15 cellular contexts compared by ENCODE assay signal in genomic region chr1:3674100-3675094, GRCh38. TPM values are rescaled to one million over a fixed set of nuclear protein-coding genes. Genes with fewer than 3 reads are reported as not detected.
DNase-seq lines count a peak whose midpoint lies in the region; ATAC-seq, FAIRE-seq and TF ChIP-seq lines count a peak whose summit lies in the region.
"Had no signal": no experiment of that assay in that cellular context is flagged by ENCODE, and none has a peak within 500 bp of the region (broad histone marks: within the 10 kb centered on the region; RNA-seq: fewer than 3 reads in every experiment).

No MANE protein-coding gene starts in this region.

- H3K27me3 ChIP-seq in SJCRH30, result no peaks in the 10 kb centered on the region
- peaks cover 11% of the 10 kb centered on the region for H3K27me3 ChIP-seq in keratinocyte (ENCODE audit: control insufficient read depth, extremely low read depth, insufficient read depth, low read length)
- no peaks in the 10 kb centered on the region for H3K27me3 ChIP-seq in upper lobe of right lung
- H3K27me3 ChIP-seq: Peyer's patch had no signal

- H3K27me3 Mint-ChIP-seq in osteocyte (ENCODE audit: unreplicated experiment), result peaks cover 2% of the 10 kb centered on the region

- intact Hi-C loops in Right ventricle myocardium superior (cut with DNase I) (no loop called here), cardiac septum (cut with DNase I) (no loop called here), upper lobe of right lung (cut with DNase I) (no loop called here)

- no peaks in the 10 kb centered on the region for H3K36me3 Mint-ChIP-seq in osteocyte (ENCODE audit: unreplicated experiment)
- H3K36me3 Mint-ChIP-seq: mesothelial cell of epicardium had no signal

- H3K27ac ChIP-seq in SJCRH30 (peak overlapping the region; percentile 92), keratinocyte (ENCODE audit: control insufficient read depth, insufficient read depth, low read length) (no peak overlapping the region), upper lobe of right lung (no peak overlapping the region)
- H3K27ac ChIP-seq: adrenal gland, Peyer's patch, thoracic aorta had no signal

- DNase-seq in Right ventricle myocardium superior (peak; percentile 19), cardiac septum (ENCODE audit: low spot score) (no peak), SJCRH30 (peak; percentile 88 to 89), keratinocyte (ENCODE audit: low read depth, low spot score) (no peak), upper lobe of right lung (no peak), osteocyte (ENCODE audit: extremely low spot score, unreplicated experiment) (no peak)
- no peak for DNase-seq in activated CD4-positive, CD25-positive, alpha-beta regulatory T cell (lab: John Stamatoyannopoulos, UW)
- DNase-seq in effector CD8-positive, alpha-beta T cell (lab: John Stamatoyannopoulos, UW), result no peak
- DNase-seq: adrenal gland; effector CD4-positive, alpha-beta T cell; NCI-H2081; Peyer's patch had no signal

- H3K79me2 ChIP-seq in keratinocyte (ENCODE audit: control insufficient read depth, insufficient read depth, low read length), result no peaks in the 10 kb centered on the region

- peak overlapping the region; percentile 10 for H3K4me2 ChIP-seq in keratinocyte (ENCODE audit: control insufficient read depth, extremely low read depth, insufficient read depth, low read depth, low read length)

- peaks cover 25% of the 10 kb centered on the region for H3K4me1 ChIP-seq in SJCRH30
- H3K4me1 ChIP-seq in keratinocyte (ENCODE audit: control insufficient read depth, extremely low read depth, insufficient read depth, low read length), result peaks cover 3% of the 10 kb centered on the region
- H3K4me1 ChIP-seq in upper lobe of right lung, result peaks cover 5% of the 10 kb centered on the region
- H3K4me1 ChIP-seq: adrenal gland had no signal

- TF ChIP-seq CTCF in keratinocyte (optimal IDR thresholded peaks at IDR 0.05 in 1 of 3, IDR thresholded peaks at IDR 0.05 in 1 of 3, conservative IDR thresholded peaks at IDR 0.05 in 1 of 3; ENCODE audit: extremely low read depth in 1 of 3, insufficient read depth in 2 of 3, low read length in 3 of 3) (no peak), upper lobe of right lung (IDR thresholded peaks at IDR 0.05) (no peak), osteocyte (IDR thresholded peaks at IDR 0.05) (no peak)

- peak overlapping the region; percentile 9 for H2AFZ ChIP-seq in keratinocyte (ENCODE audit: control insufficient read depth, low read length)

- H3K9me3 ChIP-seq in SJCRH30 (replicated peaks) (no peaks in the 10 kb centered on the region), keratinocyte (ENCODE audit: control insufficient read depth, low read depth, low read length) (no peaks in the 10 kb centered on the region), upper lobe of right lung (no peaks in the 10 kb centered on the region)
- H3K9me3 ChIP-seq: adrenal gland, Peyer's patch, thoracic aorta had no signal

- no peaks in the 10 kb centered on the region for H4K20me1 ChIP-seq in keratinocyte (ENCODE audit: control insufficient read depth, extremely low read depth, insufficient read depth, low read length)

- no peaks in the 10 kb centered on the region for H3K9me1 ChIP-seq in keratinocyte (ENCODE audit: control insufficient read depth, extremely low read depth, insufficient read depth, low read length)

- no peak overlapping the region for H3K27ac Mint-ChIP-seq in osteocyte (ENCODE audit: unreplicated experiment)
- H3K27ac Mint-ChIP-seq: mesothelial cell of epicardium had no signal

- peaks cover 19% of the 10 kb centered on the region for H3K4me1 Mint-ChIP-seq in osteocyte (ENCODE audit: unreplicated experiment)

- dilution Hi-C loops in keratinocyte (cut with MboI; ENCODE audit: extremely low pct_ligation_motif_present, low sequenced_read_pairs), result no loop called here

- H3K4me3 Mint-ChIP-seq in osteocyte (ENCODE audit: unreplicated experiment), result no peak overlapping the region
- H3K4me3 Mint-ChIP-seq: mesothelial cell of epicardium had no signal

- H3K9ac ChIP-seq in keratinocyte (ENCODE audit: control insufficient read depth, extremely low read depth, insufficient read depth, low read length), result no peak overlapping the region

- no peak for ATAC-seq in Right ventricle myocardium superior (ENCODE audit: poor library complexity)
- ATAC-seq in upper lobe of right lung, result peak; percentile 14

- H3K4me3 ChIP-seq in SJCRH30 (peak overlapping the region; percentile 22), keratinocyte (ENCODE audit: control insufficient read depth in 2 of 3, extremely low read depth in 1 of 3, insufficient read depth in 2 of 3, low read depth in 1 of 3, low read length in 3 of 3) (no peak overlapping the region), upper lobe of right lung (no peak overlapping the region)
- H3K4me3 ChIP-seq: adrenal gland, thoracic aorta had no signal

- H3K9me3 Mint-ChIP-seq in osteocyte (ENCODE audit: unreplicated experiment), result no peaks in the 10 kb centered on the region
- H3K9me3 Mint-ChIP-seq: mesothelial cell of epicardium had no signal

- H3K36me3 ChIP-seq in SJCRH30 (no peaks in the 10 kb centered on the region), keratinocyte (ENCODE audit: control insufficient read depth in 2 of 2, extremely low read depth in 1 of 2, insufficient read depth in 2 of 2, low read length in 2 of 2) (no peaks in the 10 kb centered on the region), upper lobe of right lung (no peaks in the 10 kb centered on the region)
- H3K36me3 ChIP-seq: adrenal gland, Peyer's patch, thoracic aorta had no signal

- no peak for FAIRE-seq in keratinocyte (lab: Jason Lieb, UNC)

RNA-seq across cellular contexts. Expression of gene TP73, which starts 22.1 kb away (rescaled TPM):
- total RNA-seq in Right ventricle myocardium superior (not detected), cardiac septum (0.30 TPM), upper lobe of right lung (0.29 TPM), osteocyte (0.16 and 0.24 TPM in 2 replicates)
- total RNA-seq in SJCRH30 (2014; rRNA removed; shearing (Covaris generic)), result 13.1 and 14.9 TPM in 2 replicates
- 0.10 to 0.23 TPM (median 0.14 TPM) in 3 replicates for polyA plus RNA-seq in keratinocyte
- polyA plus RNA-seq in keratinocyte (2011; ENCODE audit: low read depth), result 0.12 TPM
- 0.05 and 0.14 TPM in 2 replicates for polyA plus RNA-seq in keratinocyte (2011; cell fraction: cytosol; rRNA removed)
- 0.15 and 0.41 TPM in 2 replicates for polyA plus RNA-seq in keratinocyte (2011; cell fraction: nucleus; rRNA removed)
- 0.14 and 0.36 TPM in 2 replicates for polyA plus RNA-seq in keratinocyte (2012; ENCODE audit: low replicate concordance)
- 0.10 to 0.56 TPM (median 0.10 TPM) in 3 replicates for polyA minus RNA-seq in keratinocyte
- polyA minus RNA-seq in keratinocyte (2011; cell fraction: cytosol; rRNA and poly(A)+ RNA removed), result not detected
- not detected in 2 replicates for polyA minus RNA-seq in keratinocyte (2011; cell fraction: nucleus; rRNA and poly(A)+ RNA removed)
- total RNA-seq: thoracic aorta had no signal
- polyA plus RNA-seq: AG04450 had no signal

RNA-seq across cellular contexts. Expression of gene WRAP73, which starts 24.5 kb away (rescaled TPM):
- total RNA-seq in Right ventricle myocardium superior (10.0 TPM), cardiac septum (14.3 TPM), upper lobe of right lung (18.5 TPM), osteocyte (20.1 and 20.5 TPM in 2 replicates)
- 41.6 and 47.9 TPM in 2 replicates for total RNA-seq in SJCRH30 (2014; rRNA removed; shearing (Covaris generic))
- polyA plus RNA-seq in keratinocyte, result 16.6 to 24.9 TPM (median 18.9 TPM) in 3 replicates
- 6.0 TPM for polyA plus RNA-seq in keratinocyte (2011; ENCODE audit: low read depth)
- 11.1 and 12.0 TPM in 2 replicates for polyA plus RNA-seq in keratinocyte (2011; cell fraction: cytosol; rRNA removed)
- 29.2 and 36.0 TPM in 2 replicates for polyA plus RNA-seq in keratinocyte (2011; cell fraction: nucleus; rRNA removed)
- polyA plus RNA-seq in keratinocyte (2012; ENCODE audit: low replicate concordance), result 10.9 and 16.7 TPM in 2 replicates
- 13.6 to 16.0 TPM (median 13.6 TPM) in 3 replicates for polyA minus RNA-seq in keratinocyte
- 19.6 TPM for polyA minus RNA-seq in keratinocyte (2011; cell fraction: cytosol; rRNA and poly(A)+ RNA removed)
- polyA minus RNA-seq in keratinocyte (2011; cell fraction: nucleus; rRNA and poly(A)+ RNA removed), result 11.8 and 18.2 TPM in 2 replicates

RNA-seq across cellular contexts. Expression of gene TPRG1L, which starts 49.6 kb away (rescaled TPM):
- total RNA-seq in Right ventricle myocardium superior (47.0 TPM), cardiac septum (44.3 TPM), upper lobe of right lung (47.5 TPM), osteocyte (49.1 and 49.5 TPM in 2 replicates)
- 20.0 and 21.1 TPM in 2 replicates for total RNA-seq in SJCRH30 (2014; rRNA removed; shearing (Covaris generic))
- polyA plus RNA-seq in keratinocyte, result 57.4 to 83.0 TPM (median 68.1 TPM) in 3 replicates
- 40.0 TPM for polyA plus RNA-seq in keratinocyte (2011; ENCODE audit: low read depth)
- polyA plus RNA-seq in keratinocyte (2011; cell fraction: cytosol; rRNA removed), result 93.8 and 97.0 TPM in 2 replicates
- polyA plus RNA-seq in keratinocyte (2011; cell fraction: nucleus; rRNA removed), result 46.3 and 48.6 TPM in 2 replicates
- polyA plus RNA-seq in keratinocyte (2012; ENCODE audit: low replicate concordance), result 54.7 and 73.6 TPM in 2 replicates
- polyA minus RNA-seq in keratinocyte, result 47.2 to 96.6 TPM (median 60.1 TPM) in 3 replicates
- polyA minus RNA-seq in keratinocyte (2011; cell fraction: cytosol; rRNA and poly(A)+ RNA removed), result 111 TPM
- 26.0 and 33.8 TPM in 2 replicates for polyA minus RNA-seq in keratinocyte (2011; cell fraction: nucleus; rRNA and poly(A)+ RNA removed)

Comparison
In these comparisons a context has a peak if more than half of its experiments do, and no peak if none do; other contexts are left out.
1. DNase-seq: peak in Right ventricle myocardium superior (single experiment) and SJCRH30 (2 of 2); none in cardiac septum (single experiment), keratinocyte (single experiment), upper lobe of right lung (single experiment), activated CD4-positive, CD25-positive, alpha-beta regulatory T cell (0 of 4), osteocyte (single experiment) and effector CD8-positive, alpha-beta T cell (single experiment).
2. RNA of gene TP73, which starts 22.1 kb away (total RNA-seq): 13.1 to 14.9 TPM in SJCRH30; 0.30 TPM in cardiac septum (single experiment), 0.29 TPM in upper lobe of right lung (single experiment), 0.16 to 0.24 TPM in osteocyte and not detected in Right ventricle myocardium superior (single experiment); every median in the first group is over 10 times any median in the second.